Comparison of ENCODE assay signal across 8 cellular contexts in the genomic region with DNA sequence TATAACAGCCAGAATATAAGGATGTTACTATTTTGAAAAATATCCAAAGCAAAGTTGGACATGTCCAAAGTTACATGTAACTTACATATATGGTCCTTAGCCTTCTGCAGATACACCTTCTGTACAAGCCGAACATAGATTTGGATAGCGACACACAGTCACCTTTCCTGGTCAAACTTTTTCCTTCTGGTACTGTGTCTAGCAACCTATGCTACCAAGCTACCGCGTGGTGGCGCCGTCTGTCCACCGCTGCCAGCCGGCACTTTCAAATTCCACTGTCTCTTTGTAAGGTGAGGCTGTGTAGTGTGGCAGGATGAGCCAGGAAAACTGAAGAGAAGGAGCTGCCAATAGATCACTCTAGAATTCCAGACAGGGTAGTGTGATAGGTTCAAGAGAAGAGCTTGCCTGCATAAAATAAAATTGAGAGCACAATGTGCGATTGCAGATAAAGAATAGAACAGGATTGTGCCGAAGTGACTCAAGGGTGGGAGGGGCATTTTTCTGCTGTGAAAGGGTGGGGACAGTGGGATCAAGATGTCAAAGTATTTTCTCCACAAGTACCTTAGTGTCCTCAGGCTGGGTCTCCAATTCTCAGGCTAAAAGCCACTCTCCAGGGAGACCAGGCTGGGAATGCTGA.
DNase-seq lines count a peak whose midpoint lies in the region; ATAC-seq lines count a peak whose summit lies in the region.

No MANE protein-coding gene starts in this region.

- no peak overlapping the region for H4K91ac ChIP-seq in mesenchymal stem cell (ENCODE audit: low read length)

- ATAC-seq in HG03175 (IDR thresholded peaks at IDR 0.05; ENCODE audit: unreplicated experiment) = peak; percentile 36

- no peak overlapping the region for H3K4me3 ChIP-seq in mesenchymal stem cell (ENCODE audit: insufficient read depth in 1 of 2, low read depth in 1 of 2, low read length in 2 of 2)

- H3K18ac ChIP-seq in mesenchymal stem cell (ENCODE audit: low read depth in 1 of 2, low read length in 2 of 2) = no peak overlapping the region

- H3K36me3 Mint-ChIP-seq in stimulated activated naive CD8-positive, alpha-beta T cell treated with anti-CD3 and anti-CD28 coated beads, Interleukin-15, Interleukin-2, amounts not matched to agents 100 ng/mL and 50 ng/mL, for 24 hours (ENCODE audit: low read depth) = no peaks in the 10 kb centered on the region

- no peak overlapping the region for H3K23ac ChIP-seq in mesenchymal stem cell (ENCODE audit: low read length in 2 of 2)

- H3K9me3 ChIP-seq in mesenchymal stem cell (ENCODE audit: control insufficient read depth, low read length) = no peaks in the 10 kb centered on the region

- H3K14ac ChIP-seq in mesenchymal stem cell (ENCODE audit: low read length in 2 of 2) = no peak overlapping the region

- H3K4me1 Mint-ChIP-seq in stimulated activated naive CD8-positive, alpha-beta T cell treated with anti-CD3 and anti-CD28 coated beads, Interleukin-15, Interleukin-2, amounts not matched to agents 100 ng/mL and 50 ng/mL, for 24 hours (ENCODE audit: low read depth) = peaks cover 31% of the 10 kb centered on the region

- no peak overlapping the region for H4K8ac ChIP-seq in mesenchymal stem cell (ENCODE audit: low read length)

- H2AK5ac ChIP-seq in mesenchymal stem cell (ENCODE audit: low read length, severe bottlenecking) = peak overlapping the region; percentile 68

- H3K27ac ChIP-seq in mesenchymal stem cell (ENCODE audit: low read length, poor library complexity, severe bottlenecking) = no peak overlapping the region

- no peak overlapping the region for H3K4me3 Mint-ChIP-seq in stimulated activated naive CD8-positive, alpha-beta T cell treated with anti-CD3 and anti-CD28 coated beads, Interleukin-15, Interleukin-2, amounts not matched to agents 100 ng/mL and 50 ng/mL, for 24 hours

- H3K4ac ChIP-seq in mesenchymal stem cell (ENCODE audit: low read depth in 1 of 2, low read length in 2 of 2) = no peak overlapping the region

- H3K4me1 ChIP-seq in mesenchymal stem cell (ENCODE audit: control insufficient read depth, insufficient read depth, low read depth, low read length) = peaks cover 7% of the 10 kb centered on the region

- H3K9ac ChIP-seq in mesenchymal stem cell (ENCODE audit: low read length) = no peak overlapping the region

- H2BK5ac ChIP-seq in mesenchymal stem cell (ENCODE audit: low read depth, low read length, poor library complexity, severe bottlenecking) = no peak overlapping the region

- no peaks in the 10 kb centered on the region for H3K9me3 Mint-ChIP-seq in stimulated activated naive CD8-positive, alpha-beta T cell treated with anti-CD3 and anti-CD28 coated beads, Interleukin-15, Interleukin-2, amounts not matched to agents 100 ng/mL and 50 ng/mL, for 24 hours

- H2BK12ac ChIP-seq in mesenchymal stem cell (ENCODE audit: low read length in 2 of 2) = no peak overlapping the region

- no peaks in the 10 kb centered on the region for H3K27me3 ChIP-seq in mesenchymal stem cell (ENCODE audit: control insufficient read depth in 1 of 2, insufficient read depth in 1 of 2, low read length in 2 of 2)

- H2BK15ac ChIP-seq in mesenchymal stem cell (ENCODE audit: low read depth, poor library complexity, severe bottlenecking) = no peak overlapping the region

- no peak overlapping the region for H2BK120ac ChIP-seq in mesenchymal stem cell (ENCODE audit: low read depth, low read length)

- WGBS in mesenchymal stem cell = 24% methylated on average over 10 of the region's 10 CpGs

- peak overlapping the region; percentile 2 for H3K27ac Mint-ChIP-seq in stimulated activated naive CD8-positive, alpha-beta T cell treated with anti-CD3 and anti-CD28 coated beads, Interleukin-15, Interleukin-2, amounts not matched to agents 100 ng/mL and 50 ng/mL, for 24 hours

- H2AFZ ChIP-seq in mesenchymal stem cell (ENCODE audit: low read depth, low read length) = no peak overlapping the region

- no peak overlapping the region for H3K4me2 ChIP-seq in mesenchymal stem cell (ENCODE audit: low read length, poor library complexity, severe bottlenecking)

- no peaks in the 10 kb centered on the region for H3K36me3 ChIP-seq in mesenchymal stem cell (ENCODE audit: control insufficient read depth in 1 of 2, insufficient read depth in 2 of 2, low read depth in 1 of 2, low read length in 2 of 2)

- no peaks in the 10 kb centered on the region for H3K27me3 Mint-ChIP-seq in stimulated activated naive CD8-positive, alpha-beta T cell treated with anti-CD3 and anti-CD28 coated beads, Interleukin-15, Interleukin-2, amounts not matched to agents 100 ng/mL and 50 ng/mL, for 24 hours

- DNase-seq in GDM1 (lab: John Stamatoyannopoulos, UW) (peak; percentile 45), NCI-H2227 treated with DMSO at 0.1 percent for 48 hours (lab: John Stamatoyannopoulos, UW) (peak; percentile 68), mesenchymal stem cell (peak; percentile 61), dedifferentiated amniotic fluid mesenchymal stem cell (ENCODE audit: extremely low spot score) (no peak)
- peak; percentile 26 to 30 for DNase-seq in activated CD4-positive, alpha-beta T cell treated with anti-CD3 and anti-CD28 coated beads for 4 hours
- peak; percentile 4 for DNase-seq in effector CD4-positive, alpha-beta T cell

- H3K79me1 ChIP-seq in mesenchymal stem cell (replicated peaks; ENCODE audit: low read length, poor library complexity, severe bottlenecking) = no peaks in the 10 kb centered on the region
